In genomic region chr3:127162947-127163645, GRCh38 we compare ENCODE assay signal across 2 cellular contexts.
TF ChIP-seq lines count a peak whose summit lies in the region.

No MANE protein-coding gene starts in this region.

TF ChIP-seq in HEK293T, 16 proteins besides CTCF, POLR2A, EP300 and RAD21 (continued from another document):
- TF ChIP-seq PKNOX1 (IDR thresholded peaks at IDR 0.05) (no peak), SP1 (IDR thresholded peaks at IDR 0.05) (no peak), ARNT (IDR thresholded peaks at IDR 0.05) (no peak), TARDBP (IDR thresholded peaks at IDR 0.05) (no peak), ZNF384 (IDR thresholded peaks at IDR 0.05) (no peak), LEF1 (IDR thresholded peaks at IDR 0.05; ENCODE audit: borderline replicate concordance) (no peak), CTBP1 (IDR thresholded peaks at IDR 0.05; ENCODE audit: borderline replicate concordance) (no peak), L3MBTL2 (conservative IDR thresholded peaks at IDR 0.05) (no peak)

TF ChIP-seq in GM12878, 131 proteins besides CTCF, POLR2A, EP300 and RAD21:
- TF ChIP-seq, protein P1, sequence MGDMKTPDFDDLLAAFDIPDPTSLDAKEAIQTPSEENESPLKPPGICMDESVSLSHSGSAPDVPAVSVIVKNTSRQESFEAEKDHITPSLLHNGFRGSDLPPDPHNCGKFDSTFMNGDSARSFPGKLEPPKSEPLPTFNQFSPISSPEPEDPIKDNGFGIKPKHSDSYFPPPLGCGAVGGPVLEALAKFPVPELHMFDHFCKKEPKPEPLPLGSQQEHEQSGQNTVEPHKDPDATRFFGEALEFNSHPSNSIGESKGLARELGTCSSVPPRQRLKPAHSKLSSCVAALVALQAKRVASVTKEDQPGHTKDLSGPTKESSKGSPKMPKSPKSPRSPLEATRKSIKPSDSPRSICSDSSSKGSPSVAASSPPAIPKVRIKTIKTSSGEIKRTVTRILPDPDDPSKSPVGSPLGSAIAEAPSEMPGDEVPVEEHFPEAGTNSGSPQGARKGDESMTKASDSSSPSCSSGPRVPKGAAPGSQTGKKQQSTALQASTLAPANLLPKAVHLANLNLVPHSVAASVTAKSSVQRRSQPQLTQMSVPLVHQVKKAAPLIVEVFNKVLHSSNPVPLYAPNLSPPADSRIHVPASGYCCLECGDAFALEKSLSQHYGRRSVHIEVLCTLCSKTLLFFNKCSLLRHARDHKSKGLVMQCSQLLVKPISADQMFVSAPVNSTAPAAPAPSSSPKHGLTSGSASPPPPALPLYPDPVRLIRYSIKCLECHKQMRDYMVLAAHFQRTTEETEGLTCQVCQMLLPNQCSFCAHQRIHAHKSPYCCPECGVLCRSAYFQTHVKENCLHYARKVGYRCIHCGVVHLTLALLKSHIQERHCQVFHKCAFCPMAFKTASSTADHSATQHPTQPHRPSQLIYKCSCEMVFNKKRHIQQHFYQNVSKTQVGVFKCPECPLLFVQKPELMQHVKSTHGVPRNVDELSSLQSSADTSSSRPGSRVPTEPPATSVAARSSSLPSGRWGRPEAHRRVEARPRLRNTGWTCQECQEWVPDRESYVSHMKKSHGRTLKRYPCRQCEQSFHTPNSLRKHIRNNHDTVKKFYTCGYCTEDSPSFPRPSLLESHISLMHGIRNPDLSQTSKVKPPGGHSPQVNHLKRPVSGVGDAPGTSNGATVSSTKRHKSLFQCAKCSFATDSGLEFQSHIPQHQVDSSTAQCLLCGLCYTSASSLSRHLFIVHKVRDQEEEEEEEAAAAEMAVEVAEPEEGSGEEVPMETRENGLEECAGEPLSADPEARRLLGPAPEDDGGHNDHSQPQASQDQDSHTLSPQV (IDR thresholded peaks at IDR 0.05): no peak
- no peak for TF ChIP-seq MTA2 (IDR thresholded peaks at IDR 0.05; ENCODE audit: low read depth)
- TF ChIP-seq, protein P2, sequence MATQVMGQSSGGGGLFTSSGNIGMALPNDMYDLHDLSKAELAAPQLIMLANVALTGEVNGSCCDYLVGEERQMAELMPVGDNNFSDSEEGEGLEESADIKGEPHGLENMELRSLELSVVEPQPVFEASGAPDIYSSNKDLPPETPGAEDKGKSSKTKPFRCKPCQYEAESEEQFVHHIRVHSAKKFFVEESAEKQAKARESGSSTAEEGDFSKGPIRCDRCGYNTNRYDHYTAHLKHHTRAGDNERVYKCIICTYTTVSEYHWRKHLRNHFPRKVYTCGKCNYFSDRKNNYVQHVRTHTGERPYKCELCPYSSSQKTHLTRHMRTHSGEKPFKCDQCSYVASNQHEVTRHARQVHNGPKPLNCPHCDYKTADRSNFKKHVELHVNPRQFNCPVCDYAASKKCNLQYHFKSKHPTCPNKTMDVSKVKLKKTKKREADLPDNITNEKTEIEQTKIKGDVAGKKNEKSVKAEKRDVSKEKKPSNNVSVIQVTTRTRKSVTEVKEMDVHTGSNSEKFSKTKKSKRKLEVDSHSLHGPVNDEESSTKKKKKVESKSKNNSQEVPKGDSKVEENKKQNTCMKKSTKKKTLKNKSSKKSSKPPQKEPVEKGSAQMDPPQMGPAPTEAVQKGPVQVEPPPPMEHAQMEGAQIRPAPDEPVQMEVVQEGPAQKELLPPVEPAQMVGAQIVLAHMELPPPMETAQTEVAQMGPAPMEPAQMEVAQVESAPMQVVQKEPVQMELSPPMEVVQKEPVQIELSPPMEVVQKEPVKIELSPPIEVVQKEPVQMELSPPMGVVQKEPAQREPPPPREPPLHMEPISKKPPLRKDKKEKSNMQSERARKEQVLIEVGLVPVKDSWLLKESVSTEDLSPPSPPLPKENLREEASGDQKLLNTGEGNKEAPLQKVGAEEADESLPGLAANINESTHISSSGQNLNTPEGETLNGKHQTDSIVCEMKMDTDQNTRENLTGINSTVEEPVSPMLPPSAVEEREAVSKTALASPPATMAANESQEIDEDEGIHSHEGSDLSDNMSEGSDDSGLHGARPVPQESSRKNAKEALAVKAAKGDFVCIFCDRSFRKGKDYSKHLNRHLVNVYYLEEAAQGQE (IDR thresholded peaks at IDR 0.05; ENCODE audit: low read depth, low read length): peak; percentile 84
